Comparison of ENCODE assay signal across 11 cellular contexts in the genomic region with DNA sequence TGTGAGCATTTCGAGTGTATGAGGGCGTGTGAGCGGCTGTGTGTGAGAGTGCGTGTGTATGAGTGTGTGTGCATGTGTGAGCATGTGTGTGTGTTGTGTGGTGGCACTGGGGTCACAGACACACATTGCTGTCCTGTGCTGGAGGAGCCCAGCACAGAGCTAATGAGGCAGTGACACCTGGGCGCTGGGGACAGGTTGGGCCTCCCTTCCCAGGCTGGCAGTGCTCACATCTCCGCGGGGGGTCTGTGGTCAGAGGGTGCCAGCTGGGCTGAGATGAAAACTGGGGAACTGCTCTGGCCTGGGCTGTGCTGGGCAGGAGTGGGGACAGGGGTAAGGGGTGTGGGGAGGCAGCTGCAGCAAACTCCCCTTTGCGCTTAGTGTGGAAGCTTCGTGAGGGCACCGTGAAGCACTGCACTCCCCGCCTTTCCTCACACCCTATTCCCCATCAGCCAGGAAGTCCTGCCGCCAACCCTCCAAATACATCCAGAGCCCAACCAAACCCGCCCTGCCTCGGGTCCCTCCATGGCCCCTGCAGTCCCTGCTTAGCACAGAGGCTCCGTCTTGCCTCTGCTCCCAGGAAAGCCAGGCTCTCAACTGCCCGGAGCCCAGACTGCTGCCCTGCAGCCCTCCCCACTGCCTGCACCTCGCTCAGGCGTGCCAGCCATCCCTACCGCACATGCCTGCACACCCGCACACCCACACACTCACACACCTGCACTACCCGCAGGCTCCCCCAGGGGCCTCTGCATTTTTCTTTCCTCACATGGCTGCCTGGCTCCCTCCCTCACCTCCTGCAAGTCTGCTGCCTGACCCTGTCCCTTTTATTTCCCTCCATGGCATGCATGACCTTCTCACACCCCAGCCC.
DNase-seq lines count a peak whose midpoint lies in the region; ATAC-seq, FAIRE-seq and TF ChIP-seq lines count a peak whose summit lies in the region.
"Had no signal": no experiment of that assay in that cellular context is flagged by ENCODE, and none has a peak within 500 bp of the region (broad histone marks: within the 10 kb centered on the region; RNA-seq: fewer than 3 reads in every experiment).

No MANE protein-coding gene starts in this region.

- in situ Hi-C loops in gastrocnemius medialis (cut with MboI; ENCODE audit: low sequenced_read_pairs in 4 of 4): loop anchor here (5.0 to 25.0 kb wide), 5 partner anchors 47 to 627 kb away; partner anchors contain the start of gene NECTIN1 (in 2 of the 4)

- H3K79me2 ChIP-seq in keratinocyte (ENCODE audit: control insufficient read depth, insufficient read depth, low read length) (no peaks in the 10 kb centered on the region), hepatocyte (no peaks in the 10 kb centered on the region)

- H4K20me1 ChIP-seq in keratinocyte (ENCODE audit: control insufficient read depth, extremely low read depth, insufficient read depth, low read length) (no peaks in the 10 kb centered on the region), hepatocyte (ENCODE audit: insufficient read depth, poor library complexity, severe bottlenecking) (no peaks in the 10 kb centered on the region)

- intact Hi-C loops in gastrocnemius medialis (cut with DNase I; ENCODE audit: low total_unique reads): no loop called here

- no peaks in the 10 kb centered on the region for H3K36me3 ChIP-seq in RWPE2 (ENCODE audit: low read depth)
- H3K36me3 ChIP-seq in keratinocyte (ENCODE audit: control insufficient read depth in 2 of 2, extremely low read depth in 1 of 2, insufficient read depth in 2 of 2, low read length in 2 of 2): no peaks in the 10 kb centered on the region
- no peaks in the 10 kb centered on the region for H3K36me3 ChIP-seq in hepatocyte (replicated peaks; ENCODE audit: insufficient read depth, low read depth)
- H3K36me3 ChIP-seq in gastrocnemius medialis: no peaks in the 10 kb centered on the region
- H3K36me3 ChIP-seq: upper lobe of right lung had no signal

- no peaks in the 10 kb centered on the region; the same call in 1 of the 2 replicates for H3K9me3 ChIP-seq in AG04450 (ENCODE audit: control insufficient read depth, insufficient read depth, low read length)
- H3K9me3 ChIP-seq in RWPE2 (ENCODE audit: severe bottlenecking): no peaks in the 10 kb centered on the region
- H3K9me3 ChIP-seq in keratinocyte (ENCODE audit: control insufficient read depth, low read depth, low read length): no peaks in the 10 kb centered on the region
- no peaks in the 10 kb centered on the region for H3K9me3 ChIP-seq in hepatocyte (ENCODE audit: low read depth)
- no peaks in the 10 kb centered on the region for H3K9me3 ChIP-seq in gastrocnemius medialis
- H3K9me3 ChIP-seq: upper lobe of right lung had no signal

- WGBS in hepatocyte (ENCODE audit: low lambda C conversion rate, missing lambda C conversion rate): 83% methylated on average over 20 of the region's 21 CpGs

- TF ChIP-seq CTCF in AG04450 (IDR thresholded peaks at IDR 0.05; ENCODE audit: low read depth, low read length): peak; percentile 26; the same call in 1 of the 2 replicates
- peak; percentile 32 for TF ChIP-seq CTCF in GM12865 (IDR thresholded peaks at IDR 0.05; ENCODE audit: insufficient read depth, low read depth, low read length, missing control alignments)
- no peak for TF ChIP-seq CTCF in RWPE2 (IDR thresholded peaks at IDR 0.05; ENCODE audit: poor library complexity, severe bottlenecking)
- TF ChIP-seq CTCF in keratinocyte (optimal IDR thresholded peaks at IDR 0.05 in 1 of 3, IDR thresholded peaks at IDR 0.05 in 1 of 3, conservative IDR thresholded peaks at IDR 0.05 in 1 of 3; ENCODE audit: extremely low read depth in 1 of 3, insufficient read depth in 2 of 3, low read length in 3 of 3): peak; percentile 19 to 32 (median 32)
- no peak for TF ChIP-seq CTCF in hepatocyte (IDR thresholded peaks at IDR 0.05; ENCODE audit: poor library complexity)
- no peak for TF ChIP-seq CTCF in gastrocnemius medialis (IDR thresholded peaks at IDR 0.05 in 4 of 5, conservative IDR thresholded peaks at IDR 0.05 in 1 of 5)

- CTCF ChIA-PET in AG04450 (lab: Charles Lee): interaction anchor here (0.5 to 0.6 kb wide), 2 partner anchors 111 to 655 kb away, joined by 3 to 11 read pairs; no protein-coding TSS in a partner anchor

- FAIRE-seq in keratinocyte (lab: Jason Lieb, UNC): no peak
- FAIRE-seq: D721Med had no signal

- dilution Hi-C loops in keratinocyte (cut with MboI; ENCODE audit: extremely low pct_ligation_motif_present, low sequenced_read_pairs): no loop called here

- no peaks in the 10 kb centered on the region for H3K9me2 ChIP-seq in hepatocyte (replicated peaks; ENCODE audit: insufficient read depth)

- no peak overlapping the region for H3K9ac ChIP-seq in keratinocyte (ENCODE audit: control insufficient read depth, extremely low read depth, insufficient read depth, low read length)

- DNase-seq in AG04450 (ENCODE audit: low read depth, low spot score): no peak
- DNase-seq in GM12865 (ENCODE audit: low read depth): peak; percentile 33
- peak; percentile 40 for DNase-seq in RWPE2 (ENCODE audit: low spot score)
- DNase-seq in keratinocyte (ENCODE audit: low read depth, low spot score): no peak
- no peak for DNase-seq in hepatocyte (ENCODE audit: low spot score)
- no peak for DNase-seq in UCSD-AML1 (lab: John Stamatoyannopoulos, UW; ENCODE audit: unreplicated experiment)
- no peak for DNase-seq in stimulated activated CD4-positive, alpha-beta T cell treated with anti-CD3 and anti-CD28 coated beads, Interleukin-12 subunit alpha, Interleukin-12 subunit beta, amount 100 ng/mL, for 4 hours
- DNase-seq in gastrocnemius medialis: no peak
- DNase-seq: NCI-H2081 treated with DMSO at 0.1 percent for 48 hours, upper lobe of right lung had no signal

- H3K27ac ChIP-seq in AG04450 (ENCODE audit: low read depth, low read length) (no peak overlapping the region), RWPE2 (ENCODE audit: poor library complexity, severe bottlenecking) (no peak overlapping the region), keratinocyte (ENCODE audit: control insufficient read depth, insufficient read depth, low read length) (no peak overlapping the region), hepatocyte (no peak overlapping the region), gastrocnemius medialis (no peak overlapping the region)
- H3K27ac ChIP-seq: upper lobe of right lung had no signal

- H3K4me3 ChIP-seq in AG04450 (ENCODE audit: low read depth, low read length) (no peak overlapping the region), GM12865 (ENCODE audit: low read depth, low read length) (no peak overlapping the region), RWPE2 (ENCODE audit: severe bottlenecking) (no peak overlapping the region), keratinocyte (ENCODE audit: control insufficient read depth in 2 of 3, extremely low read depth in 1 of 3, insufficient read depth in 2 of 3, low read depth in 1 of 3, low read length in 3 of 3) (no peak overlapping the region), hepatocyte (no peak overlapping the region), gastrocnemius medialis (no peak overlapping the region)
- H3K4me3 ChIP-seq: upper lobe of right lung had no signal

- H2AFZ ChIP-seq in keratinocyte (ENCODE audit: control insufficient read depth, low read length): no peak overlapping the region
- H2AFZ ChIP-seq in hepatocyte: no peak overlapping the region

- H3K9me1 ChIP-seq in keratinocyte (ENCODE audit: control insufficient read depth, extremely low read depth, insufficient read depth, low read length): no peaks in the 10 kb centered on the region

- ATAC-seq in RWPE2 (ENCODE audit: low read depth): no peak
- no peak for ATAC-seq in gastrocnemius medialis
- ATAC-seq: upper lobe of right lung had no signal

- H3K4me2 ChIP-seq in keratinocyte (ENCODE audit: control insufficient read depth, extremely low read depth, insufficient read depth, low read depth, low read length) (no peak overlapping the region), hepatocyte (no peak overlapping the region)

- H3K27me3 ChIP-seq in AG04450 (ENCODE audit: control insufficient read depth, insufficient read depth, low read length): peaks cover 40% of the 10 kb centered on the region
- no peaks in the 10 kb centered on the region for H3K27me3 ChIP-seq in RWPE2 (ENCODE audit: insufficient read depth, poor library complexity, severe bottlenecking)
- H3K27me3 ChIP-seq in keratinocyte (ENCODE audit: control insufficient read depth, extremely low read depth, insufficient read depth, low read length): peaks cover 15% of the 10 kb centered on the region
- no peaks in the 10 kb centered on the region for H3K27me3 ChIP-seq in hepatocyte
- peaks cover 0 to 7% (median 0%) of the 10 kb centered on the region in 3 donors for H3K27me3 ChIP-seq in gastrocnemius medialis
- H3K27me3 ChIP-seq: upper lobe of right lung had no signal

- POLR2A ChIA-PET in AG04450 (lab: Yijun Ruan, JAX): no interaction called here

- no peak for TF ChIP-seq POLR2A in gastrocnemius medialis (IDR thresholded peaks at IDR 0.05)

- no peaks in the 10 kb centered on the region for H3K4me1 ChIP-seq in RWPE2 (ENCODE audit: insufficient read depth, poor library complexity, severe bottlenecking)
- H3K4me1 ChIP-seq in keratinocyte (ENCODE audit: control insufficient read depth, extremely low read depth, insufficient read depth, low read length): peaks cover 3% of the 10 kb centered on the region
- peaks cover 6% of the 10 kb centered on the region for H3K4me1 ChIP-seq in hepatocyte (ENCODE audit: insufficient read depth)
- peaks cover 0 to 4% of the 10 kb centered on the region in 2 donors for H3K4me1 ChIP-seq in gastrocnemius medialis
- H3K4me1 ChIP-seq: upper lobe of right lung had no signal

Comparison
In these comparisons a context has a peak if more than half of its experiments do, and no peak if none do; other contexts are left out.
1. DNase-seq: peak in GM12865 (single experiment) and RWPE2 (single experiment); none in AG04450 (single experiment), keratinocyte (single experiment), hepatocyte (single experiment), UCSD-AML1 (single experiment), stimulated activated CD4-positive, alpha-beta T cell treated with anti-CD3 and anti-CD28 coated beads, Interleukin-12 subunit alpha, Interleukin-12 subunit beta, amount 100 ng/mL, for 4 hours (single experiment) and gastrocnemius medialis (0 of 2).
2. CTCF ChIP-seq: peak in AG04450 (single experiment), GM12865 (single experiment) and keratinocyte (3 of 3); none in RWPE2 (single experiment), hepatocyte (single experiment) and gastrocnemius medialis (0 of 5).